In genomic region chr16:89506791-89507191, GRCh38 we compare ENCODE assay signal across 7 cellular contexts. TPM values are rescaled to one million over a fixed set of nuclear protein-coding genes. Genes with fewer than 3 reads are reported as not detected.
DNase-seq lines count a peak whose midpoint lies in the region; ATAC-seq and TF ChIP-seq lines count a peak whose summit lies in the region.

No MANE protein-coding gene starts in this region.

- no peak for ATAC-seq in activated T-helper 17 cell treated with anti-CD3 and anti-CD28 coated beads, Interleukin-2, amount 50 U/mL, for 72 hours (replicated peaks)

- H3K27me3 Mint-ChIP-seq in activated T-helper 17 cell treated with anti-CD3 and anti-CD28 coated beads, Interleukin-2, amount 50 U/mL, for 72 hours: no peaks in the 10 kb centered on the region
- peaks cover 5% of the 10 kb centered on the region for H3K27me3 Mint-ChIP-seq in glutamatergic neuron (ENCODE audit: unreplicated experiment)

- peak overlapping the region; percentile 82 for H3K27ac Mint-ChIP-seq in activated T-helper 17 cell treated with anti-CD3 and anti-CD28 coated beads, Interleukin-2, amount 50 U/mL, for 72 hours
- H3K27ac Mint-ChIP-seq in glutamatergic neuron (ENCODE audit: unreplicated experiment): no peak overlapping the region

- peak overlapping the region; percentile 79 for H3K4me3 Mint-ChIP-seq in activated T-helper 17 cell treated with anti-CD3 and anti-CD28 coated beads, Interleukin-2, amount 50 U/mL, for 72 hours
- peak overlapping the region; percentile 63 for H3K4me3 Mint-ChIP-seq in glutamatergic neuron (ENCODE audit: unreplicated experiment)

- H3K36me3 Mint-ChIP-seq in activated T-helper 17 cell treated with anti-CD3 and anti-CD28 coated beads, Interleukin-2, amount 50 U/mL, for 72 hours (ENCODE audit: low read depth): peaks cover 15% of the 10 kb centered on the region
- H3K36me3 Mint-ChIP-seq in glutamatergic neuron (ENCODE audit: unreplicated experiment): no peaks in the 10 kb centered on the region

- H3K4me2 ChIP-seq in Karpas-422 (ENCODE audit: low read depth, low read length, poor library complexity, severe bottlenecking): peak overlapping the region; percentile 87

- H3K36me3 ChIP-seq in Karpas-422 (ENCODE audit: insufficient read depth, low read length): peaks cover 11% of the 10 kb centered on the region; the same call in 1 of the 2 replicates
- peaks cover 0 to 15% (median 13%) of the 10 kb centered on the region in 5 donors for H3K36me3 ChIP-seq in subcutaneous abdominal adipose tissue (ENCODE audit: control insufficient read depth in 5 of 5, insufficient read depth in 5 of 5, low read length in 5 of 5)

- no peak for TF ChIP-seq CTCF in glutamatergic neuron (IDR thresholded peaks at IDR 0.05; ENCODE audit: partially characterized antibody, unreplicated experiment)

- H3K9me3 Mint-ChIP-seq in activated T-helper 17 cell treated with anti-CD3 and anti-CD28 coated beads, Interleukin-2, amount 50 U/mL, for 72 hours: no peaks in the 10 kb centered on the region
- peaks cover 8% of the 10 kb centered on the region for H3K9me3 Mint-ChIP-seq in glutamatergic neuron (ENCODE audit: unreplicated experiment)

- H3K4me1 ChIP-seq in Karpas-422 (ENCODE audit: low read length) (peaks cover 38% of the 10 kb centered on the region), subcutaneous abdominal adipose tissue (ENCODE audit: control insufficient read depth in 5 of 5, insufficient read depth in 5 of 5, low read length in 5 of 5) (peaks cover 6 to 43% (median 41%) of the 10 kb centered on the region in 5 donors)

- H2AFZ ChIP-seq in Karpas-422 (ENCODE audit: low read length): no peak overlapping the region

- H3K9me3 ChIP-seq in Karpas-422 (ENCODE audit: low read length): no peaks in the 10 kb centered on the region
- H3K9me3 ChIP-seq in subcutaneous abdominal adipose tissue (ENCODE audit: control insufficient read depth in 5 of 5, low read length in 5 of 5): no peaks in the 10 kb centered on the region

- no peaks in the 10 kb centered on the region for H3K9me2 ChIP-seq in Karpas-422 (replicated peaks; ENCODE audit: insufficient read depth, low read length)

- peaks cover 6% of the 10 kb centered on the region for H3K4me1 Mint-ChIP-seq in activated T-helper 17 cell treated with anti-CD3 and anti-CD28 coated beads, Interleukin-2, amount 50 U/mL, for 72 hours
- H3K4me1 Mint-ChIP-seq in glutamatergic neuron (ENCODE audit: low read depth, unreplicated experiment): peaks cover 3% of the 10 kb centered on the region

- 0 out of 2 replicates have a peak overlapping the region, but pooled peaks have one; percentile 95 for H3K4me3 ChIP-seq in Karpas-422 (ENCODE audit: low read length)
- peak overlapping the region; percentile 42 to 88 (median 78) for H3K4me3 ChIP-seq in subcutaneous abdominal adipose tissue (ENCODE audit: low read depth in 1 of 5, low read length in 5 of 5)

- DNase-seq in Karpas-422: no peak
- DNase-seq in glutamatergic neuron: no peak
- DNase-seq in SK-N-DZ (ENCODE audit: low spot score): no peak
- no peak for DNase-seq in HT-29 (ENCODE audit: low spot score)
- DNase-seq in T1000 (lab: John Stamatoyannopoulos, UW): no peak

- no peak overlapping the region for H3K9ac ChIP-seq in Karpas-422 (ENCODE audit: low read length)
- peak overlapping the region in 2 of 5 donors; percentile 88 to 98 for H3K9ac ChIP-seq in subcutaneous abdominal adipose tissue (ENCODE audit: low read length in 5 of 5)

- H3K27ac ChIP-seq in Karpas-422 (ENCODE audit: low read length): no peak overlapping the region
- H3K27ac ChIP-seq in subcutaneous abdominal adipose tissue (ENCODE audit: low read depth, low read length): no peak overlapping the region

- H3K27me3 ChIP-seq in Karpas-422 (ENCODE audit: low read length) (no peaks in the 10 kb centered on the region), subcutaneous abdominal adipose tissue (ENCODE audit: control insufficient read depth in 5 of 5, insufficient read depth in 4 of 5, low read length in 5 of 5) (no peaks in the 10 kb centered on the region)

- H3K79me2 ChIP-seq in Karpas-422 (ENCODE audit: low read length): peaks cover 22% of the 10 kb centered on the region

- 0 out of 2 replicates have a peak, but pooled peaks cover 3% of the 10 kb centered on the region for H4K20me1 ChIP-seq in Karpas-422 (ENCODE audit: insufficient read depth, low read depth, low read length)

RNA-seq across cellular contexts. Expression of gene SPG7, which starts 1.4 kb away (rescaled TPM):
- total RNA-seq in Karpas-422 (2014; rRNA removed; shearing (Covaris generic); ENCODE audit: low replicate concordance): 44.6 and 74.8 TPM in 2 replicates
- 100 to 1,000 TPM; 115 to 135 TPM for total RNA-seq in activated T-helper 17 cell treated with anti-CD3 and anti-CD28 coated beads, Interleukin-2, amount 50 U/mL, for 72 hours
- 166 TPM for total RNA-seq in glutamatergic neuron (ENCODE audit: unreplicated experiment)
- polyA plus RNA-seq in SK-N-DZ (2014; cell fraction: cytosol; rRNA removed): 297 and 335 TPM in 2 replicates
- 713 and 807 TPM in 2 replicates for polyA plus RNA-seq in SK-N-DZ (2014; cell fraction: nucleus; rRNA removed)
- total RNA-seq in HT-29 (2014; rRNA removed; shearing (Covaris generic)): 150 and 162 TPM in 2 replicates

RNA-seq across cellular contexts. Expression of gene ANKRD11, which starts 16.4 kb away (rescaled TPM):
- total RNA-seq in Karpas-422 (2014; rRNA removed; shearing (Covaris generic); ENCODE audit: low replicate concordance): 28.5 and 29.9 TPM in 2 replicates
- total RNA-seq in activated T-helper 17 cell treated with anti-CD3 and anti-CD28 coated beads, Interleukin-2, amount 50 U/mL, for 72 hours: 100 to 1,000 TPM; 166 to 178 TPM
- 367 TPM for total RNA-seq in glutamatergic neuron (ENCODE audit: unreplicated experiment)
- 47.7 and 51.2 TPM in 2 replicates for polyA plus RNA-seq in SK-N-DZ (2014; cell fraction: cytosol; rRNA removed)
- polyA plus RNA-seq in SK-N-DZ (2014; cell fraction: nucleus; rRNA removed): 95.8 and 176 TPM in 2 replicates
- 92.5 and 122 TPM in 2 replicates for total RNA-seq in HT-29 (2014; rRNA removed; shearing (Covaris generic))

RNA-seq across cellular contexts. Expression of gene RPL13, which starts 53.7 kb away (rescaled TPM):
- total RNA-seq in Karpas-422 (2014; rRNA removed; shearing (Covaris generic); ENCODE audit: low replicate concordance): 6,565 and 10,922 TPM in 2 replicates
- total RNA-seq in activated T-helper 17 cell treated with anti-CD3 and anti-CD28 coated beads, Interleukin-2, amount 50 U/mL, for 72 hours: 1,000 to 10,000 TPM; 2,683 to 3,154 TPM
- 893 TPM for total RNA-seq in glutamatergic neuron (ENCODE audit: unreplicated experiment)
- polyA plus RNA-seq in SK-N-DZ (2014; cell fraction: cytosol; rRNA removed): 15,157 and 26,083 TPM in 2 replicates
- polyA plus RNA-seq in SK-N-DZ (2014; cell fraction: nucleus; rRNA removed): 6,437 and 7,526 TPM in 2 replicates
- 8,222 and 8,866 TPM in 2 replicates for total RNA-seq in HT-29 (2014; rRNA removed; shearing (Covaris generic))
